1 cellular context compared by ENCODE assay signal in the genomic region with DNA sequence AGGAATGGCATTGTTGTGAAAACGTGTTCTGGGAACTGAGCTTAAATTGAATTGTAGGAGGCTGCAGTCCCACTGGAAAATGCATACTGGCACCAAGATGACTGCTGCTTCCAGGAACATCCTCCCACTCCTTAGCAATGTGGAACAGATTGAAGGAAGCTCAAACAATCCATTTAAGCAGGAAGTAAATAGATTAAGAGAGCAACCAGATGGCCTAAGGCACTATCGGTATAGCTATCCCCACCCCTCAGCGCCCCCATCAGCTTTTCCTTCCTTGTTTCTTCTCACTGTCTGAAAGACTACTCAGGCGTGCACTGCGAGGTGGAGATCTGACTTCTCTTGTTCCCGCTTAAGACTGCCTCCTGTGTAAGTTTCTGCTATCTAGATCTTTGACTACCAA.
TF ChIP-seq lines count a peak whose summit lies in the region.

No MANE protein-coding gene starts in this region.

TF ChIP-seq in GM12878, 131 proteins besides CTCF, POLR2A, EP300 and RAD21 (continued from another document):
- no peak for TF ChIP-seq BMI1 (IDR thresholded peaks at IDR 0.05; ENCODE audit: borderline replicate concordance)
- TF ChIP-seq, protein P1, sequence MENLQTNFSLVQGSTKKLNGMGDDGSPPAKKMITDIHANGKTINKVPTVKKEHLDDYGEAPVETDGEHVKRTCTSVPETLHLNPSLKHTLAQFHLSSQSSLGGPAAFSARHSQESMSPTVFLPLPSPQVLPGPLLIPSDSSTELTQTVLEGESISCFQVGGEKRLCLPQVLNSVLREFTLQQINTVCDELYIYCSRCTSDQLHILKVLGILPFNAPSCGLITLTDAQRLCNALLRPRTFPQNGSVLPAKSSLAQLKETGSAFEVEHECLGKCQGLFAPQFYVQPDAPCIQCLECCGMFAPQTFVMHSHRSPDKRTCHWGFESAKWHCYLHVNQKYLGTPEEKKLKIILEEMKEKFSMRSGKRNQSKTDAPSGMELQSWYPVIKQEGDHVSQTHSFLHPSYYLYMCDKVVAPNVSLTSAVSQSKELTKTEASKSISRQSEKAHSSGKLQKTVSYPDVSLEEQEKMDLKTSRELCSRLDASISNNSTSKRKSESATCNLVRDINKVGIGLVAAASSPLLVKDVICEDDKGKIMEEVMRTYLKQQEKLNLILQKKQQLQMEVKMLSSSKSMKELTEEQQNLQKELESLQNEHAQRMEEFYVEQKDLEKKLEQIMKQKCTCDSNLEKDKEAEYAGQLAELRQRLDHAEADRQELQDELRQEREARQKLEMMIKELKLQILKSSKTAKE (IDR thresholded peaks at IDR 0.05; ENCODE audit: low read depth, poor library complexity, severe bottlenecking), result no peak
- TF ChIP-seq, protein P2, sequence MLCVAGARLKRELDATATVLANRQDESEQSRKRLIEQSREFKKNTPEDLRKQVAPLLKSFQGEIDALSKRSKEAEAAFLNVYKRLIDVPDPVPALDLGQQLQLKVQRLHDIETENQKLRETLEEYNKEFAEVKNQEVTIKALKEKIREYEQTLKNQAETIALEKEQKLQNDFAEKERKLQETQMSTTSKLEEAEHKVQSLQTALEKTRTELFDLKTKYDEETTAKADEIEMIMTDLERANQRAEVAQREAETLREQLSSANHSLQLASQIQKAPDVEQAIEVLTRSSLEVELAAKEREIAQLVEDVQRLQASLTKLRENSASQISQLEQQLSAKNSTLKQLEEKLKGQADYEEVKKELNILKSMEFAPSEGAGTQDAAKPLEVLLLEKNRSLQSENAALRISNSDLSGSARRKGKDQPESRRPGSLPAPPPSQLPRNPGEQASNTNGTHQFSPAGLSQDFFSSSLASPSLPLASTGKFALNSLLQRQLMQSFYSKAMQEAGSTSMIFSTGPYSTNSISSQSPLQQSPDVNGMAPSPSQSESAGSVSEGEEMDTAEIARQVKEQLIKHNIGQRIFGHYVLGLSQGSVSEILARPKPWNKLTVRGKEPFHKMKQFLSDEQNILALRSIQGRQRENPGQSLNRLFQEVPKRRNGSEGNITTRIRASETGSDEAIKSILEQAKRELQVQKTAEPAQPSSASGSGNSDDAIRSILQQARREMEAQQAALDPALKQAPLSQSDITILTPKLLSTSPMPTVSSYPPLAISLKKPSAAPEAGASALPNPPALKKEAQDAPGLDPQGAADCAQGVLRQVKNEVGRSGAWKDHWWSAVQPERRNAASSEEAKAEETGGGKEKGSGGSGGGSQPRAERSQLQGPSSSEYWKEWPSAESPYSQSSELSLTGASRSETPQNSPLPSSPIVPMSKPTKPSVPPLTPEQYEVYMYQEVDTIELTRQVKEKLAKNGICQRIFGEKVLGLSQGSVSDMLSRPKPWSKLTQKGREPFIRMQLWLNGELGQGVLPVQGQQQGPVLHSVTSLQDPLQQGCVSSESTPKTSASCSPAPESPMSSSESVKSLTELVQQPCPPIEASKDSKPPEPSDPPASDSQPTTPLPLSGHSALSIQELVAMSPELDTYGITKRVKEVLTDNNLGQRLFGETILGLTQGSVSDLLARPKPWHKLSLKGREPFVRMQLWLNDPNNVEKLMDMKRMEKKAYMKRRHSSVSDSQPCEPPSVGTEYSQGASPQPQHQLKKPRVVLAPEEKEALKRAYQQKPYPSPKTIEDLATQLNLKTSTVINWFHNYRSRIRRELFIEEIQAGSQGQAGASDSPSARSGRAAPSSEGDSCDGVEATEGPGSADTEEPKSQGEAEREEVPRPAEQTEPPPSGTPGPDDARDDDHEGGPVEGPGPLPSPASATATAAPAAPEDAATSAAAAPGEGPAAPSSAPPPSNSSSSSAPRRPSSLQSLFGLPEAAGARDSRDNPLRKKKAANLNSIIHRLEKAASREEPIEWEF (IDR thresholded peaks at IDR 0.05; ENCODE audit: insufficient replicate concordance, low read depth, low read length), result no peak
- TF ChIP-seq, protein P3, sequence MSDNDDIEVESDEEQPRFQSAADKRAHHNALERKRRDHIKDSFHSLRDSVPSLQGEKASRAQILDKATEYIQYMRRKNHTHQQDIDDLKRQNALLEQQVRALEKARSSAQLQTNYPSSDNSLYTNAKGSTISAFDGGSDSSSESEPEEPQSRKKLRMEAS (IDR thresholded peaks at IDR 0.05; ENCODE audit: low read depth, low read length), result no peak
- no peak for TF ChIP-seq PML (IDR thresholded peaks at IDR 0.05; ENCODE audit: low read length)
- no peak for TF ChIP-seq RFX5 (IDR thresholded peaks at IDR 0.05; ENCODE audit: low read depth, low read length)
- TF ChIP-seq ZNF622 (IDR thresholded peaks at IDR 0.05), result no peak
- TF ChIP-seq TARDBP (IDR thresholded peaks at IDR 0.05; ENCODE audit: borderline replicate concordance), result no peak
- no peak for TF ChIP-seq YY1 (IDR thresholded peaks at IDR 0.05; ENCODE audit: low read depth, low read length)
- no peak for TF ChIP-seq FOXK2 (IDR thresholded peaks at IDR 0.05)
